ENCODE assay signal across 1 cellular context in genomic region chr2:70531419-70532130, GRCh38.
TF ChIP-seq lines count a peak whose summit lies in the region.

No MANE protein-coding gene starts in this region.

TF ChIP-seq in GM12878, 131 proteins besides CTCF, POLR2A, EP300 and RAD21 (continued from another document):
- TF ChIP-seq ZBTB40 (IDR thresholded peaks at IDR 0.05; ENCODE audit: borderline replicate concordance): no peak
- TF ChIP-seq IRF5 (IDR thresholded peaks at IDR 0.05; ENCODE audit: borderline replicate concordance): no peak
- TF ChIP-seq MLLT1 (IDR thresholded peaks at IDR 0.05): peak; percentile 78; the same call in 1 of the 2 replicates
- no peak for TF ChIP-seq ASH2L (IDR thresholded peaks at IDR 0.05; ENCODE audit: borderline replicate concordance, low read depth)
- TF ChIP-seq HDAC6 (IDR thresholded peaks at IDR 0.05; ENCODE audit: unreplicated experiment): no peak
- TF ChIP-seq HSF1 (IDR thresholded peaks at IDR 0.05; ENCODE audit: low read depth, low read length): no peak
- no peak for TF ChIP-seq E4F1 (IDR thresholded peaks at IDR 0.05; ENCODE audit: borderline replicate concordance, partially characterized antibody)
TF ChIP-seq in GM12878: peak in this region for 2.
